Comparison of ENCODE assay signal across 29 cellular contexts in the genomic region with DNA sequence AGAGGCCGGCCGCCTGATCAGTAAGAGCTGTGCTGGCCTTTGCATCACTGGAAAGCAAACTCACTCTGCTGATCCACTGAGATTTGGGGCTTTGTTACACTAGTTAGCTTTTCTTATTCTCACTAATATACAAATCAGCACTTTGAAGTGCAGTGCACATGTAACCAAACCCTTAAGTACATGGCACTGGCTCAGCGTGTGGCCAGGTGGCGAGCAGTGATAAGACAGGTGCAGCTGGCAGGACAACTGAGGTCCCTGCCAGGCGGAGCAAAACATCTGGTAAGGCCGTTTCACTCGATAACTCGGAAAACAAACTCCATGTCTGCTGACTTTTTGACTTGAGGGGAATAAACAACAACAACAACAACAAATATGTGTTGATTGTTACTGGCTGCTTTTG. TPM values are rescaled to one million over a fixed set of nuclear protein-coding genes. Genes with fewer than 3 reads are reported as not detected.
DNase-seq lines count a peak whose midpoint lies in the region; ATAC-seq and TF ChIP-seq lines count a peak whose summit lies in the region.
"Had no signal": no experiment of that assay in that cellular context is flagged by ENCODE, and none has a peak within 500 bp of the region (broad histone marks: within the 10 kb centered on the region; RNA-seq: fewer than 3 reads in every experiment).

No MANE protein-coding gene starts in this region.

- H3K27ac Mint-ChIP-seq in activated T-cell treated with anti-CD3 and anti-CD28 coated beads, Interleukin-2, amount 50 U/mL, for 24 hours, result no peak overlapping the region
- H3K27ac Mint-ChIP-seq: activated T-helper 1 cell treated with anti-CD3 and anti-CD28 coated beads, Interleukin-12 subunit alpha, Interleukin-12 subunit beta, Interleukin-2, Interleukin-4 antibody, amounts not matched to agents 30 ng/mL and 10 ng/mL and 1 ng/mL, durations not matched to agents 14 hours and 24 hours and 36 hours had no signal

- H3K4me3 Mint-ChIP-seq in activated T-cell treated with anti-CD3 and anti-CD28 coated beads, Interleukin-2, amount 50 U/mL, for 24 hours, result no peak overlapping the region
- H3K4me3 Mint-ChIP-seq: activated T-helper 1 cell treated with anti-CD3 and anti-CD28 coated beads, Interleukin-12 subunit alpha, Interleukin-12 subunit beta, Interleukin-2, Interleukin-4 antibody, amounts not matched to agents 30 ng/mL and 10 ng/mL and 1 ng/mL, durations not matched to agents 14 hours and 24 hours and 36 hours had no signal

- ATAC-seq in left lobe of liver, result no peak
- ATAC-seq: stimulated activated naive CD8-positive, alpha-beta T cell treated with anti-CD3 and anti-CD28 coated beads, Interleukin-15, Interleukin-2, amounts not matched to agents 100 U/mL and 50 U/mL, for 24 hours had no signal

- no peaks in the 10 kb centered on the region for H3K9me3 Mint-ChIP-seq in activated T-cell treated with anti-CD3 and anti-CD28 coated beads, Interleukin-2, amount 50 U/mL, for 24 hours
- H3K9me3 Mint-ChIP-seq: activated T-helper 1 cell treated with anti-CD3 and anti-CD28 coated beads, Interleukin-12 subunit alpha, Interleukin-12 subunit beta, Interleukin-2, Interleukin-4 antibody, amounts not matched to agents 30 ng/mL and 10 ng/mL and 1 ng/mL, durations not matched to agents 14 hours and 24 hours and 36 hours had no signal

- CTCF ChIA-PET in RWPE1 (lab: Yijun Ruan, JAX), result interaction anchor here (0.6 to 1.0 kb wide), 3 partner anchors 9 to 378 kb away, joined by 3 to 4 read pairs (median 4); no protein-coding TSS in a partner anchor

- H3K36me3 ChIP-seq in tibial nerve, result peaks cover 0 to 47% (median 0%) of the 10 kb centered on the region in 3 donors

- 89 to 92% methylated on average over 8 of the region's 8 CpGs for WGBS in tibial nerve, 2 donors

- DNase-seq in DMS53 (lab: John Stamatoyannopoulos, UW), result peak; percentile 70
- no peak for DNase-seq in DMS53 treated with DMSO at 0.1 percent for 48 hours (lab: John Stamatoyannopoulos, UW; ENCODE audit: unreplicated experiment)
- peak; percentile 69 for DNase-seq in DMS79 (lab: John Stamatoyannopoulos, UW)
- peak; percentile 91 for DNase-seq in NCI-H510A (lab: John Stamatoyannopoulos, UW)
- peak; percentile 35 for DNase-seq in left lobe of liver (ENCODE audit: low spot score)
- DNase-seq in tibial nerve (ENCODE audit: low spot score in 2 of 2), result no peak
- DNase-seq in RWPE1 (ENCODE audit: low spot score), result no peak
- no peak for DNase-seq in activated T-cell treated with anti-CD3 and anti-CD28 coated beads, Interleukin-2, amount 50 U/mL, for 24 hours
- DNase-seq: 8988T; activated CD4-positive, alpha-beta T cell treated with anti-CD3 and anti-CD28 coated beads for 48 hours; activated naive CD4-positive, alpha-beta T cell treated with anti-CD3 and anti-CD28 coated beads, Interleukin-2, amount 50 U/mL, for 16 hours; anterior cingulate cortex; central memory CD4-positive, alpha-beta T cell; COR-L47; glutamatergic neuron; mammary epithelial cell; NCI-H1694; stimulated activated CD4-positive, alpha-beta T cell treated with anti-CD3 and anti-CD28 coated beads, Interleukin-12 subunit alpha, Interleukin-12 subunit beta, amount 100 ng/mL, for 4 hours; stimulated activated CD4-positive, alpha-beta T cell treated with anti-CD3 and anti-CD28 coated beads, Interleukin-4, amount 100 ng/mL, for 4 hours; stimulated activated naive CD8-positive, alpha-beta T cell treated with anti-CD3 and anti-CD28 coated beads, Interleukin-15, Interleukin-2, amounts not matched to agents 100 U/mL and 50 U/mL, for 24 hours; thyroid gland had no signal

- H3K36me3 Mint-ChIP-seq in activated T-cell treated with anti-CD3 and anti-CD28 coated beads, Interleukin-2, amount 50 U/mL, for 24 hours (ENCODE audit: low read depth), result peaks cover 30% of the 10 kb centered on the region

- H3K27me3 Mint-ChIP-seq in activated T-cell treated with anti-CD3 and anti-CD28 coated beads, Interleukin-2, amount 50 U/mL, for 24 hours, result no peaks in the 10 kb centered on the region

- no peak for TF ChIP-seq POLR2A in tibial nerve (IDR thresholded peaks at IDR 0.05)

- no peaks in the 10 kb centered on the region for H3K4me1 ChIP-seq in tibial nerve
- H3K4me1 ChIP-seq: right atrium auricular region had no signal

- peaks cover 0 to 21% (median 0%) of the 10 kb centered on the region in 4 donors for H3K9me3 ChIP-seq in tibial nerve
- H3K9me3 ChIP-seq: right atrium auricular region, SJSA1, thyroid gland had no signal

- H3K4me1 Mint-ChIP-seq in activated T-cell treated with anti-CD3 and anti-CD28 coated beads, Interleukin-2, amount 50 U/mL, for 24 hours (ENCODE audit: low read depth), result no peaks in the 10 kb centered on the region

- no peak for TF ChIP-seq CTCF in tibial nerve (IDR thresholded peaks at IDR 0.05)
- no peak for TF ChIP-seq CTCF in RWPE1 (conservative IDR thresholded peaks at IDR 0.05; ENCODE audit: low read depth)

- TF ChIP-seq EP300 in tibial nerve (IDR thresholded peaks at IDR 0.05), result no peak

- H3K27me3 ChIP-seq in tibial nerve, result no peaks in the 10 kb centered on the region
- H3K27me3 ChIP-seq: right atrium auricular region, SJSA1, thyroid gland had no signal

- no peak overlapping the region for H3K27ac ChIP-seq in tibial nerve
- no peak overlapping the region for H3K27ac ChIP-seq in RWPE1
- H3K27ac ChIP-seq: right atrium auricular region, SJSA1 had no signal

- no peak overlapping the region for H3K4me3 ChIP-seq in tibial nerve
- H3K4me3 ChIP-seq: right atrium auricular region, SJSA1, thyroid gland had no signal

- POLR2A ChIA-PET in RWPE1 (lab: Yijun Ruan, JAX; ENCODE audit: low non-redundant PET), result no interaction called here

RNA-seq across cellular contexts. Expression of a gene that starts 11.0 kb away (rescaled TPM):
- total RNA-seq in left lobe of liver (not detected), tibial nerve (not detected)
- total RNA-seq: activated T-helper 1 cell treated with anti-CD3 and anti-CD28 coated beads, Interleukin-12 subunit alpha, Interleukin-12 subunit beta, Interleukin-2, Interleukin-4 antibody, amounts not matched to agents 30 ng/mL and 10 ng/mL and 1 ng/mL, durations not matched to agents 14 hours and 24 hours and 36 hours; dermis microvascular lymphatic vessel endothelial cell; endothelial cell of umbilical vein; H1; mammary epithelial cell; omental fat pad; right atrium auricular region; SJSA1; T-helper 1 cell treated with Interleukin-12 subunit alpha and Interleukin-12 subunit beta and Interleukin-4 antibody, amounts not matched to agents 30 ng/mL and 1 ng/mL, for 36 hours had no signal

RNA-seq across cellular contexts. Expression of a gene that starts 29.6 kb away (rescaled TPM):
- total RNA-seq in left lobe of liver (0.48 TPM), tibial nerve (100 to 1,000 TPM; 162 to 385 (median 274) TPM)
- total RNA-seq: activated T-helper 1 cell treated with anti-CD3 and anti-CD28 coated beads, Interleukin-12 subunit alpha, Interleukin-12 subunit beta, Interleukin-2, Interleukin-4 antibody, amounts not matched to agents 30 ng/mL and 10 ng/mL and 1 ng/mL, durations not matched to agents 14 hours and 24 hours and 36 hours; dermis microvascular lymphatic vessel endothelial cell; SJSA1; T-helper 1 cell treated with Interleukin-12 subunit alpha and Interleukin-12 subunit beta and Interleukin-4 antibody, amounts not matched to agents 30 ng/mL and 1 ng/mL, for 36 hours had no signal

Comparison
In these comparisons a context has a peak if more than half of its experiments do, and no peak if none do; other contexts are left out.
1. DNase-seq: peak in DMS53 (single experiment), DMS79 (single experiment), NCI-H510A (single experiment) and left lobe of liver (single experiment); none in DMS53 treated with DMSO at 0.1 percent for 48 hours (single experiment), tibial nerve (0 of 2), RWPE1 (single experiment) and activated T-cell treated with anti-CD3 and anti-CD28 coated beads, Interleukin-2, amount 50 U/mL, for 24 hours (single experiment).
2. RNA of a gene that starts 29.6 kb away (total RNA-seq): 162 to 385 TPM in tibial nerve; 0.48 TPM in left lobe of liver (single experiment); every median in the first group is over 100 times any median in the second.